8 cellular contexts compared by ENCODE assay signal in genomic region chrX:53831662-53832635, GRCh38.
A peak's percentile ranks its signal among the peaks of the same experiment; 100 is the strongest.
DNase-seq lines count a peak whose midpoint lies in the region; ATAC-seq and TF ChIP-seq lines count a peak whose summit lies in the region.

No MANE protein-coding gene starts in this region.

- H3K4me2 ChIP-seq in neuronal stem cell (ENCODE audit: insufficient read depth, low read length, poor library complexity, severe bottlenecking), result no peak overlapping the region

- H2AFZ ChIP-seq in neuronal stem cell (ENCODE audit: low read length), result no peak overlapping the region

- H3K9me3 Mint-ChIP-seq in activated CD4-positive, alpha-beta T cell treated with anti-CD3 and anti-CD28 coated beads for 36 hours (ENCODE audit: low read depth), result peaks cover 6% of the 10 kb centered on the region
- no peaks in the 10 kb centered on the region for H3K9me3 Mint-ChIP-seq in effector memory CD8-positive, alpha-beta T cell

- H2BK15ac ChIP-seq in neuronal stem cell (ENCODE audit: low read length), result no peak overlapping the region

- no peaks in the 10 kb centered on the region for H3K36me3 ChIP-seq in neuronal stem cell (replicated peaks in 1 of 2; ENCODE audit: control insufficient read depth in 2 of 2, insufficient read depth in 2 of 2, low read length in 2 of 2)
- no peaks in the 10 kb centered on the region for H3K36me3 ChIP-seq in esophagus muscularis mucosa

- TF ChIP-seq CTCF in esophagus muscularis mucosa (IDR thresholded peaks at IDR 0.05), result peak in 1 of 3 experiments; percentile 31

- intact Hi-C loops in activated CD4-positive, alpha-beta T cell treated with anti-CD3 and anti-CD28 coated beads for 36 hours (cut with DNase I, micrococcal nuclease), result loop anchor here (1.0 to 10.0 kb wide), 4 partner anchors 117 to 149 kb away; no protein-coding TSS in a partner anchor
- intact Hi-C loops in esophagus muscularis mucosa (cut with DNase I), result no loop called here

- CTCF ChIA-PET in activated CD4-positive, alpha-beta T cell treated with anti-CD3 and anti-CD28 coated beads for 36 hours (lab: Charles Lee), result interaction anchor here (0.7 to 1.5 kb wide), 5 partner anchors 115 to 160 kb away, joined by 3 read pairs; partner anchors contain the start of gene HUWE1

- DNase-seq in ELF-1 (ENCODE audit: low read depth, low spot score) (peak; percentile 77), NCI-H1092 treated with DMSO at 0.1 percent for 48 hours (lab: John Stamatoyannopoulos, UW) (peak; percentile 36), neuronal stem cell (ENCODE audit: low spot score) (peak; percentile 2), esophagus muscularis mucosa (ENCODE audit: extremely low spot score) (no peak)
- peak; percentile 61 for DNase-seq in activated CD4-positive, alpha-beta T cell treated with anti-CD3 and anti-CD28 coated beads for 36 hours
- peak; percentile 28 to 37 (median 30) for DNase-seq in effector memory CD8-positive, alpha-beta T cell

- POLR2A ChIA-PET in activated CD4-positive, alpha-beta T cell treated with anti-CD3 and anti-CD28 coated beads for 36 hours (lab: Charles Lee), result no interaction called here

- no peaks in the 10 kb centered on the region for H3K27me3 Mint-ChIP-seq in activated CD4-positive, alpha-beta T cell treated with anti-CD3 and anti-CD28 coated beads for 36 hours
- no peaks in the 10 kb centered on the region for H3K27me3 Mint-ChIP-seq in effector memory CD8-positive, alpha-beta T cell

- H3K4me3 Mint-ChIP-seq in activated CD4-positive, alpha-beta T cell treated with anti-CD3 and anti-CD28 coated beads for 36 hours, result peak overlapping the region; percentile 37
- no peak overlapping the region for H3K4me3 Mint-ChIP-seq in effector memory CD8-positive, alpha-beta T cell

- H3K27ac ChIP-seq in neuronal stem cell (replicated peaks; ENCODE audit: low read length) (no peak overlapping the region), esophagus muscularis mucosa (replicated peaks in 1 of 4) (no peak overlapping the region)

- peaks cover 31% of the 10 kb centered on the region for H3K4me1 Mint-ChIP-seq in activated CD4-positive, alpha-beta T cell treated with anti-CD3 and anti-CD28 coated beads for 36 hours
- H3K4me1 Mint-ChIP-seq in effector memory CD8-positive, alpha-beta T cell (ENCODE audit: low read depth in 2 of 2), result peaks cover 3 to 4% of the 10 kb centered on the region in 2 donors

- H3K27me3 ChIP-seq in neuronal stem cell (ENCODE audit: control insufficient read depth in 3 of 3, insufficient read depth in 3 of 3, low read depth in 1 of 3, low read length in 3 of 3) (no peaks in the 10 kb centered on the region), esophagus muscularis mucosa (no peaks in the 10 kb centered on the region)

- H4K8ac ChIP-seq in neuronal stem cell (ENCODE audit: low read depth, low read length), result no peak overlapping the region

- H3K4ac ChIP-seq in neuronal stem cell (ENCODE audit: low read length), result no peak overlapping the region

- H3K23ac ChIP-seq in neuronal stem cell (ENCODE audit: low read depth, low read length, poor library complexity), result no peak overlapping the region

- no peak overlapping the region for H2BK5ac ChIP-seq in neuronal stem cell (ENCODE audit: low read length)

- H2BK12ac ChIP-seq in neuronal stem cell (ENCODE audit: low read length), result no peak overlapping the region

- H3K4me1 ChIP-seq in neuronal stem cell (ENCODE audit: control insufficient read depth in 2 of 2, insufficient read depth in 1 of 2, low read depth in 1 of 2, low read length in 2 of 2) (no peaks in the 10 kb centered on the region), esophagus muscularis mucosa (no peaks in the 10 kb centered on the region)

- no peak overlapping the region for H4K91ac ChIP-seq in neuronal stem cell (ENCODE audit: low read depth, low read length, poor library complexity)

- no peaks in the 10 kb centered on the region for H3K79me1 ChIP-seq in neuronal stem cell (ENCODE audit: low read depth, low read length)

- no peak for TF ChIP-seq EP300 in esophagus muscularis mucosa (IDR thresholded peaks at IDR 0.05)

- H3K4me3 ChIP-seq in neuronal stem cell (ENCODE audit: low read length in 2 of 2), result no peak overlapping the region
- H3K4me3 ChIP-seq in esophagus muscularis mucosa, result no peak overlapping the region

- peak; percentile 56 for ATAC-seq in GM21717 (IDR thresholded peaks at IDR 0.05; ENCODE audit: unreplicated experiment)
- ATAC-seq in activated CD4-positive, alpha-beta T cell treated with anti-CD3 and anti-CD28 coated beads for 36 hours, result peak; percentile 92
- peak; percentile 70 for ATAC-seq in effector memory CD8-positive, alpha-beta T cell (replicated peaks)
- no peak for ATAC-seq in GM18498 (IDR thresholded peaks at IDR 0.05; ENCODE audit: unreplicated experiment)

- no peak overlapping the region for H3K14ac ChIP-seq in neuronal stem cell (ENCODE audit: low read length)

- peak overlapping the region; percentile 21 for H3K27ac Mint-ChIP-seq in activated CD4-positive, alpha-beta T cell treated with anti-CD3 and anti-CD28 coated beads for 36 hours
- H3K27ac Mint-ChIP-seq in effector memory CD8-positive, alpha-beta T cell, result no peak overlapping the region

- H3K18ac ChIP-seq in neuronal stem cell (ENCODE audit: low read length), result no peak overlapping the region

- no peaks in the 10 kb centered on the region for H3K36me3 Mint-ChIP-seq in activated CD4-positive, alpha-beta T cell treated with anti-CD3 and anti-CD28 coated beads for 36 hours (ENCODE audit: low read depth)
- H3K36me3 Mint-ChIP-seq in effector memory CD8-positive, alpha-beta T cell (ENCODE audit: insufficient read depth), result no peaks in the 10 kb centered on the region

- H3K9ac ChIP-seq in neuronal stem cell (ENCODE audit: low read depth, low read length, poor library complexity), result no peak overlapping the region

- no peak overlapping the region for H2AK5ac ChIP-seq in neuronal stem cell (ENCODE audit: low read depth, low read length)

- TF ChIP-seq POLR2A in esophagus muscularis mucosa (IDR thresholded peaks at IDR 0.05; ENCODE audit: low read depth), result no peak

- H2BK120ac ChIP-seq in neuronal stem cell (ENCODE audit: low read depth, low read length), result no peak overlapping the region

- no CpG with 5 or more reads among the region's 8 CpGs for WGBS in neuronal stem cell (ENCODE audit: extremely low coverage in 2 of 2, insufficient read length in 2 of 2, insufficient replicate concordance in 1 of 2), 2 donors
- 44% methylated on average over 8 of the region's 8 CpGs for WGBS in esophagus muscularis mucosa

- H3K9me3 ChIP-seq in neuronal stem cell (replicated peaks in 1 of 2; ENCODE audit: control insufficient read depth in 2 of 2, insufficient read depth in 1 of 2, low read depth in 1 of 2, low read length in 2 of 2) (no peaks in the 10 kb centered on the region), esophagus muscularis mucosa (no peaks in the 10 kb centered on the region)
